ENCODE assay signal across 8 cellular contexts in genomic region chr5:151745071-151745705, GRCh38. TPM values are rescaled to one million over a fixed set of nuclear protein-coding genes. Genes with fewer than 3 reads are reported as not detected.
DNase-seq lines count a peak whose midpoint lies in the region; ATAC-seq and TF ChIP-seq lines count a peak whose summit lies in the region.

No MANE protein-coding gene starts in this region.

- H3K4me1 Mint-ChIP-seq in GM23338: peaks cover 7% of the 10 kb centered on the region; the same call in 2 of the 3 replicates

- no peak overlapping the region for H2AFZ ChIP-seq in GM23338

- H3K4me2 ChIP-seq in GM23338: no peak overlapping the region

- no peaks in the 10 kb centered on the region for H4K20me1 ChIP-seq in GM23338 (replicated peaks; ENCODE audit: insufficient read depth)

- H3K9me2 ChIP-seq in GM23338 (ENCODE audit: insufficient read depth): no peaks in the 10 kb centered on the region

- ATAC-seq in GM21786 (IDR thresholded peaks at IDR 0.05; ENCODE audit: unreplicated experiment): peak; percentile 68
- peak; percentile 79 to 88 (median 87) for ATAC-seq in right lobe of liver
- no peak for ATAC-seq in GM23338

- no peak overlapping the region for H3K4me3 Mint-ChIP-seq in GM23338

- H3K27ac ChIP-seq in SJSA1: peak overlapping the region; percentile 53
- H3K27ac ChIP-seq in breast epithelium: peak overlapping the region; percentile 75 to 80
- peak overlapping the region; percentile 9 to 89 (median 66) for H3K27ac ChIP-seq in right lobe of liver
- peak overlapping the region; percentile 8 to 29 for H3K27ac ChIP-seq in tibial artery
- H3K27ac ChIP-seq in GM23338 (ENCODE audit: low read depth): no peak overlapping the region

- 18% methylated on average over 6 of the region's 7 CpGs for WGBS in right lobe of liver (ENCODE audit: insufficient coverage, low coverage, low lambda C conversion rate, missing lambda C conversion rate)

- H3K36me3 Mint-ChIP-seq in GM23338 (ENCODE audit: low read depth): peaks cover 4% of the 10 kb centered on the region; the same call in 1 of the 3 replicates

- no peak for TF ChIP-seq POLR2A in breast epithelium (IDR thresholded peaks at IDR 0.05)
- TF ChIP-seq POLR2A in right lobe of liver (IDR thresholded peaks at IDR 0.05): peak; percentile 17

- no peak for TF ChIP-seq CTCF in breast epithelium (IDR thresholded peaks at IDR 0.05)
- TF ChIP-seq CTCF in right lobe of liver (IDR thresholded peaks at IDR 0.05): no peak
- no peak for TF ChIP-seq CTCF in tibial artery (IDR thresholded peaks at IDR 0.05)
- no peak for TF ChIP-seq CTCF in GM23338 (conservative IDR thresholded peaks at IDR 0.05; ENCODE audit: low read depth in 2 of 2)

- peaks cover 2% of the 10 kb centered on the region; the same call in 1 of the 2 replicates for H3K79me2 ChIP-seq in GM23338 (replicated peaks; ENCODE audit: insufficient read depth)

- no peaks in the 10 kb centered on the region for H3K9me3 ChIP-seq in SJSA1 (replicated peaks)
- H3K9me3 ChIP-seq in breast epithelium: no peaks in the 10 kb centered on the region
- H3K9me3 ChIP-seq in right lobe of liver: no peaks in the 10 kb centered on the region
- H3K9me3 ChIP-seq in tibial artery: no peaks in the 10 kb centered on the region

- peaks cover 48% of the 10 kb centered on the region for H3K36me3 ChIP-seq in SJSA1
- no peaks in the 10 kb centered on the region for H3K36me3 ChIP-seq in breast epithelium
- H3K36me3 ChIP-seq in right lobe of liver: peaks cover 0 to 13% (median 3%) of the 10 kb centered on the region in 4 donors
- H3K36me3 ChIP-seq in tibial artery: peaks cover 0 to 21% (median 16%) of the 10 kb centered on the region in 3 donors
- no peaks in the 10 kb centered on the region for H3K36me3 ChIP-seq in GM23338 (ENCODE audit: insufficient read depth)

- H3F3A ChIP-seq in GM23338 (replicated peaks; ENCODE audit: low read depth): no peaks in the 10 kb centered on the region

- H3K4me3 ChIP-seq in SJSA1: no peak overlapping the region
- H3K4me3 ChIP-seq in breast epithelium: no peak overlapping the region
- no peak overlapping the region for H3K4me3 ChIP-seq in right lobe of liver
- H3K4me3 ChIP-seq in tibial artery: no peak overlapping the region
- H3K4me3 ChIP-seq in GM23338: no peak overlapping the region

- H3K9me3 Mint-ChIP-seq in GM23338: no peaks in the 10 kb centered on the region

- DNase-seq in C1 segment of cervical spinal cord (lab: John Stamatoyannopoulos, UW) (peak in 12 of 14 donors; percentile 10 to 86 (median 72)), SJSA1 (ENCODE audit: low read depth in 1 of 2, low spot score in 2 of 2) (peak; percentile 94), breast epithelium (ENCODE audit: low spot score in 2 of 2) (peak in 1 of 2 donors; percentile 87), right lobe of liver (peak; percentile 83 to 91 (median 83)), tibial artery (peak; percentile 80 to 83), NCI-H187 (lab: John Stamatoyannopoulos, UW) (no peak), GM23338 (ENCODE audit: low spot score) (no peak)

- intact Hi-C loops in breast epithelium (cut with DNase I; ENCODE audit: low total_unique reads): no loop called here
- intact Hi-C loops in right lobe of liver (cut with DNase I): loop anchor here in 1 of 2 donors (10.0 kb wide), 1 partner anchor 90 kb away; no protein-coding TSS in a partner anchor
- intact Hi-C loops in tibial artery (cut with DNase I; ENCODE audit: low total_unique reads): no loop called here

- H3K27me3 Mint-ChIP-seq in GM23338 (ENCODE audit: insufficient read depth, low read depth, poor library complexity): peaks cover 9% of the 10 kb centered on the region

- H3K4me1 ChIP-seq in SJSA1 (replicated peaks): peaks cover 62% of the 10 kb centered on the region
- H3K4me1 ChIP-seq in breast epithelium: peaks cover 0 to 5% of the 10 kb centered on the region in 2 donors
- peaks cover 0 to 13% (median 2%) of the 10 kb centered on the region in 4 donors for H3K4me1 ChIP-seq in right lobe of liver
- H3K4me1 ChIP-seq in tibial artery: peaks cover 0 to 38% (median 21%) of the 10 kb centered on the region in 4 donors
- peaks cover 4% of the 10 kb centered on the region; the same call in 1 of the 2 replicates for H3K4me1 ChIP-seq in GM23338 (ENCODE audit: insufficient read depth)

- H3K27me3 ChIP-seq in SJSA1 (replicated peaks): no peaks in the 10 kb centered on the region
- H3K27me3 ChIP-seq in breast epithelium: no peaks in the 10 kb centered on the region
- no peaks in the 10 kb centered on the region for H3K27me3 ChIP-seq in right lobe of liver
- no peaks in the 10 kb centered on the region for H3K27me3 ChIP-seq in tibial artery
- no peaks in the 10 kb centered on the region for H3K27me3 ChIP-seq in GM23338 (ENCODE audit: insufficient read depth)

- no peak overlapping the region for H3K27ac Mint-ChIP-seq in GM23338

TF ChIP-seq in GM23338, 12 proteins besides CTCF, POLR2A, EP300 and RAD21 (continues in another document):
- TF ChIP-seq JUNB (IDR thresholded peaks at IDR 0.05; ENCODE audit: unreplicated experiment): no peak
- no peak for TF ChIP-seq EZH2 (IDR thresholded peaks at IDR 0.05; ENCODE audit: low read depth, unreplicated experiment)
- TF ChIP-seq ETS1 (IDR thresholded peaks at IDR 0.05): no peak
- TF ChIP-seq EZH2phosphoT487 (IDR thresholded peaks at IDR 0.05; ENCODE audit: unreplicated experiment): no peak
- TF ChIP-seq CREB1 (CRISPR knock-in tag; IDR thresholded peaks at IDR 0.05; ENCODE audit: low read depth): no peak
- no peak for TF ChIP-seq STAT1 (IDR thresholded peaks at IDR 0.05; ENCODE audit: unreplicated experiment)
- no peak for TF ChIP-seq ZNF114 (CRISPR knock-in tag; IDR thresholded peaks at IDR 0.05)
- no peak for TF ChIP-seq ZNF331 (CRISPR knock-in tag; IDR thresholded peaks at IDR 0.05; ENCODE audit: low read depth)
- TF ChIP-seq REST (IDR thresholded peaks at IDR 0.05; ENCODE audit: unreplicated experiment): no peak
- TF ChIP-seq NANOG (IDR thresholded peaks at IDR 0.05; ENCODE audit: borderline replicate concordance): no peak
- TF ChIP-seq POLR2AphosphoS5 (IDR thresholded peaks at IDR 0.05; ENCODE audit: low read depth): no peak

RNA-seq across cellular contexts. Expression of gene ATOX1, which starts 13.2 kb away (rescaled TPM):
- total RNA-seq in SJSA1 (2014; rRNA removed; shearing (Covaris generic)): 101 and 124 TPM in 2 replicates
- total RNA-seq in breast epithelium (100 to 1,000 TPM; 119 to 138 (median 120) TPM), right lobe of liver (100 to 1,000 TPM in 3 of 6 experiments, 10 to 100 TPM in 3; 83.1 to 177 (median 96.7) TPM)
- total RNA-seq in GM23338 (2014; rRNA removed; shearing (Covaris generic)): 118 and 123 TPM in 2 replicates
- 120 and 134 TPM in 2 replicates for polyA plus RNA-seq in GM23338 (2016; fragmentation: Nextera tagmentation; extraction: Ambion mirVana)

RNA-seq across cellular contexts. Expression of gene G3BP1, which starts 26.6 kb away (rescaled TPM):
- total RNA-seq in SJSA1 (2014; rRNA removed; shearing (Covaris generic)): 240 and 259 TPM in 2 replicates
- 100 to 1,000 TPM in 2 of 3 donors, 10 to 100 TPM in 1; 98.6 to 128 (median 107) TPM for total RNA-seq in breast epithelium
- total RNA-seq in right lobe of liver: 100 to 1,000 TPM in 2 of 6 experiments, 10 to 100 TPM in 4; 63.9 to 107 (median 94.5) TPM
- 323 and 345 TPM in 2 replicates for total RNA-seq in GM23338 (2014; rRNA removed; shearing (Covaris generic))
- 158 and 183 TPM in 2 replicates for polyA plus RNA-seq in GM23338 (2016; fragmentation: Nextera tagmentation; extraction: Ambion mirVana)

RNA-seq across cellular contexts. Expression of gene SPARC, which starts 58.5 kb away (rescaled TPM):
- 2,833 and 2,882 TPM in 2 replicates for total RNA-seq in SJSA1 (2014; rRNA removed; shearing (Covaris generic))
- total RNA-seq in breast epithelium: 1,000 to 10,000 TPM in 1 of 3 donors, 100 to 1,000 TPM in 2; 220 to 2,507 (median 295) TPM
- total RNA-seq in right lobe of liver: 100 to 1,000 TPM in 4 of 6 experiments, 10 to 100 TPM in 2; 62.2 to 277 (median 109) TPM
- total RNA-seq in GM23338 (2014; rRNA removed; shearing (Covaris generic)): 203 and 218 TPM in 2 replicates
- polyA plus RNA-seq in GM23338 (2016; fragmentation: Nextera tagmentation; extraction: Ambion mirVana): 200 and 225 TPM in 2 replicates

Comparison
In these comparisons a context has a peak if more than half of its experiments do, and no peak if none do; other contexts are left out.
1. DNase-seq: peak in C1 segment of cervical spinal cord (12 of 14), SJSA1 (2 of 2), right lobe of liver (3 of 3) and tibial artery (2 of 2); none in NCI-H187 (0 of 2) and GM23338 (single experiment).